ENCODE assay signal across 31 cellular contexts in the genomic region with DNA sequence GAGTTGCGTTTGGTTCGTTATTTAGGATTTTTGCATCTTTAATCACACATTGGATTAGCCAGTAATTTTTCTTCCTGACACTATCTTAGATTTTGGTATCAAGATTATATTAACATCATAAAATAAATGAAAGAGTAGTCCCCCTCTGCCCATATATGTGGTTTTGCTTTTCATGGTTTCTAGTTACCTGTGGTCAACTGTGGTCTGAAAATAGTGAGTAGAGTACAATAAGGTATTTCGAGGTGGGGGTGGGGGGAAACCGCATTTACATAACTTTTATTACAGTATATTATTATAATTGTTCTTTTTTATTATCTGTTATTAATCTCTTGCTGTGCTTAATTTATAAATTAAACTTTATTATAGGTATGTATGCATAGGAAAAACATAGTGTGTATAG.
"Had no signal": no experiment of that assay in that cellular context is flagged by ENCODE, and none has a peak within 500 bp of the region (broad histone marks: within the 10 kb centered on the region; RNA-seq: fewer than 3 reads in every experiment).

No MANE protein-coding gene starts in this region.

- H3K4me1 ChIP-seq: SJCRH30 had no signal

- H3K36me3 ChIP-seq: MG63 had no signal

- H2AFZ ChIP-seq: PC-9 had no signal

- H3K4me3 ChIP-seq: MG63, PC-9, SJCRH30, SK-N-MC had no signal

- DNase-seq: Kasumi-1, MG63, MV-4-11, NCI-H1092, NCI-H1105, NCI-H1417 treated with DMSO at 0.1 percent for 48 hours, NCI-H1436 treated with DMSO at 0.1 percent for 48 hours, NCI-H1694 treated with DMSO at 0.1 percent for 48 hours, NCI-H187 treated with DMSO at 0.1 percent for 48 hours, NCI-H2029, NCI-H2081, NCI-H2171 treated with DMSO at 0.1 percent for 48 hours, NCI-H2227 treated with DMSO at 0.1 percent for 48 hours, NCI-H345, NCI-H446, NCI-H510A treated with DMSO at 0.1 percent for 48 hours, NCI-H526, NCI-H69, NCI-H748 treated with DMSO at 0.1 percent for 48 hours, NCI-H82, PC-9, SHP77, SIG-M5, SJCRH30, SW 1271, T-helper 1 cell had no signal

- H3K27ac ChIP-seq: PC-9, RWPE1, SJCRH30, SK-N-MC had no signal

- H3K4me2 ChIP-seq: PC-9 had no signal

- ATAC-seq: Panc1, Right ventricle myocardium inferior, SK-N-SH treated with all-trans-retinoic acid at 6 μM for 48 hours had no signal

- H3K9me3 ChIP-seq: MG63, SJCRH30 had no signal

- H3K27me3 ChIP-seq: MG63, SJCRH30 had no signal
